ENCODE assay signal across 9 cellular contexts in the genomic region with DNA sequence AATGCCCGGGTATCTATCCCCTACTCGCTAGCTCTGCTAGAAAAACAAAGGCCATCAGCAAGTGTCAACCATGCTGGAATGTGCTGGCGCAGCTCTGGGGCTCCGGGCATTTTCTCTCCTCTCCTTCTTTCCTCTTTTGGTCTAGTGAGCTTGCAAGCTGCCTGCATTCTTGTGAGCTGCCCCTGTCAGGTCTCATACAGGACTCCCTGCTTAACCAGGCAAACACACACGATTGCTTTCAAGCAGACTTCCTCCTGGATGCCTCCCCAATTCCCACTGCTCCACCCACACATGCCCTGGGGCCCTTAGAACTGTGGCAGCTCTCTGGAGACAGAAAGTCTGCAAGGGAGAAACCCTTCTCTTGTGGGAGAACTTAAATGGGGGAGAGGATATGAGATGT. TPM values are rescaled to one million over a fixed set of nuclear protein-coding genes. Genes with fewer than 3 reads are reported as not detected.
DNase-seq lines count a peak whose midpoint lies in the region; ATAC-seq, FAIRE-seq and TF ChIP-seq lines count a peak whose summit lies in the region.
"Had no signal": no experiment of that assay in that cellular context is flagged by ENCODE, and none has a peak within 500 bp of the region (broad histone marks: within the 10 kb centered on the region; RNA-seq: fewer than 3 reads in every experiment).

No MANE protein-coding gene starts in this region.

- TF ChIP-seq EP300 in HepG2 (IDR thresholded peaks at IDR 0.05; ENCODE audit: low read depth in 2 of 2, low read length in 2 of 2) = no peak
- TF ChIP-seq EP300 in HepG2 (CRISPR knock-in tag; IDR thresholded peaks at IDR 0.05; ENCODE audit: borderline replicate concordance) = no peak

- peak overlapping the region in 2 of 3 experiments; percentile 8 to 27; a peak in 1 of 6 replicates for H3K4me3 ChIP-seq in HepG2 (replicated peaks in 1 of 3; ENCODE audit: insufficient read depth in 1 of 3, low read depth in 2 of 3, low read length in 3 of 3)
- no peak overlapping the region for H3K4me3 ChIP-seq in right lobe of liver
- H3K4me3 ChIP-seq in upper lobe of right lung = no peak overlapping the region

- H3K36me3 ChIP-seq in HepG2 (replicated peaks in 1 of 2; ENCODE audit: control insufficient read depth in 1 of 2, insufficient read depth in 2 of 2, low read length in 2 of 2) = no peaks in the 10 kb centered on the region
- H3K36me3 ChIP-seq in right lobe of liver = no peaks in the 10 kb centered on the region
- no peaks in the 10 kb centered on the region for H3K36me3 ChIP-seq in upper lobe of right lung

- H3K27ac ChIP-seq in HepG2 (ENCODE audit: extremely low read length, insufficient read depth, low read length) = no peak overlapping the region
- H3K27ac ChIP-seq in right lobe of liver = no peak overlapping the region
- no peak overlapping the region for H3K27ac ChIP-seq in upper lobe of right lung

- TF ChIP-seq CTCF in HepG2 (CRISPR knock-in tag; IDR thresholded peaks at IDR 0.05) (no peak), right lobe of liver (IDR thresholded peaks at IDR 0.05) (no peak), upper lobe of right lung (IDR thresholded peaks at IDR 0.05) (no peak)

- H3K27me3 ChIP-seq in HepG2 (ENCODE audit: control insufficient read depth in 1 of 2, insufficient read depth in 2 of 2, low read length in 2 of 2) (no peaks in the 10 kb centered on the region), right lobe of liver (no peaks in the 10 kb centered on the region), upper lobe of right lung (no peaks in the 10 kb centered on the region)

- H3K9me3 ChIP-seq in HepG2 (ENCODE audit: low read length) = no peaks in the 10 kb centered on the region
- no peaks in the 10 kb centered on the region for H3K9me3 ChIP-seq in right lobe of liver
- H3K9me3 ChIP-seq in upper lobe of right lung = no peaks in the 10 kb centered on the region

- CTCF ChIA-PET in HepG2 (lab: Yijun Ruan, JAX; ENCODE audit: low intra/inter-chr PET ratio, low total read pairs) = no interaction called here

- no peak for FAIRE-seq in HepG2 (lab: Jason Lieb, UNC)

- H3K4me1 ChIP-seq in HepG2 (ENCODE audit: insufficient read depth, low read length) = peaks cover 77% of the 10 kb centered on the region
- peaks cover 0 to 10% (median 0%) of the 10 kb centered on the region in 4 donors for H3K4me1 ChIP-seq in right lobe of liver
- H3K4me1 ChIP-seq in upper lobe of right lung = peaks cover 9% of the 10 kb centered on the region

- intact Hi-C loops in HepG2 (cut with micrococcal nuclease; ENCODE audit: unreplicated experiment) = no loop called here
- intact Hi-C loops in right lobe of liver (cut with DNase I) = no loop called here
- intact Hi-C loops in upper lobe of right lung (cut with DNase I) = no loop called here

- H3K9ac ChIP-seq in HepG2 (ENCODE audit: insufficient read depth, low read depth, low read length) = no peak overlapping the region

- in situ Hi-C loops in HepG2 (cut with HindIII; ENCODE audit: extremely low pct_ligation_motif_present, low pct_unique_long_range_greater_than_20kb) = no loop called here

- no peak for TF ChIP-seq RAD21 in HepG2 (CRISPR knock-in tag; IDR thresholded peaks at IDR 0.05)

- no TSS peak for BruUV-seq in HepG2 (replicated peaks; lab: Mats Ljungman, UMichigan)

- no peak for TF ChIP-seq POLR2A in HepG2 (IDR thresholded peaks at IDR 0.05; ENCODE audit: insufficient read depth in 1 of 2, low read depth in 2 of 2, low read length in 2 of 2)
- TF ChIP-seq POLR2A in right lobe of liver (IDR thresholded peaks at IDR 0.05) = no peak

- H3K4me2 ChIP-seq in HepG2 (ENCODE audit: low read depth, low read length) = peak overlapping the region; percentile 65

- no peaks in the 10 kb centered on the region for H3K79me2 ChIP-seq in HepG2 (ENCODE audit: insufficient read depth, low read length)

- no peaks in the 10 kb centered on the region for H4K20me1 ChIP-seq in HepG2 (ENCODE audit: insufficient read depth, low read length)

- H2AFZ ChIP-seq in HepG2 (ENCODE audit: low read length) = peak overlapping the region; percentile 37

- ATAC-seq in HepG2 (peak; percentile 56), right lobe of liver (no peak), upper lobe of right lung (peak; percentile 56)

- 2% methylated on average over 5 of the region's 5 CpGs for WGBS in HepG2 (ENCODE audit: low lambda C conversion rate)
- WGBS in right lobe of liver (ENCODE audit: insufficient coverage, low coverage, low lambda C conversion rate, missing lambda C conversion rate) = 38% methylated on average over 5 of the region's 5 CpGs

- POLR2A ChIA-PET in HepG2 (lab: Yijun Ruan, JAX) = interaction anchor here (1.1 to 2.3 kb wide), 4 partner anchors 13 to 47 kb away, joined by 5 to 13 read pairs (median 5); partner anchors contain the start of gene SUCO

- peak; percentile 52 for DNase-seq in HepG2 (ENCODE audit: low spot score)
- DNase-seq in right lobe of liver = no peak
- peak; percentile 68 for DNase-seq in amniotic stem cell (lab: John Stamatoyannopoulos, UW)
- DNase-seq in iPS-NIHi7 (ENCODE audit: extremely low spot score) = peak; percentile 71
- no peak for DNase-seq in upper lobe of right lung
- no peak for DNase-seq in stimulated activated CD4-positive, alpha-beta T cell treated with anti-CD3 and anti-CD28 coated beads, Interleukin-2, amount 100 ng/mL, for 48 hours
- no peak for DNase-seq in activated naive CD4-positive, alpha-beta T cell (lab: John Stamatoyannopoulos, UW)
- no peak for DNase-seq in NCI-H1694 (lab: John Stamatoyannopoulos, UW)
- DNase-seq: C1 segment of cervical spinal cord had no signal

TF ChIP-seq in HepG2, 621 proteins besides CTCF, POLR2A, EP300 and RAD21:
- TF ChIP-seq BHLHE40 (IDR thresholded peaks at IDR 0.05; ENCODE audit: low read length) (no peak), ZNF549 (CRISPR knock-in tag; IDR thresholded peaks at IDR 0.05) (no peak), TEAD3 (CRISPR knock-in tag; optimal IDR thresholded peaks at IDR 0.05; ENCODE audit: borderline replicate concordance) (peak; percentile 83)

RNA-seq across cellular contexts. Expression of gene SUCO, which starts 35.7 kb away (rescaled TPM):
- total RNA-seq in HepG2 (2016; rRNA removed; fragmentation: Illumina TruSeq; extraction: Trizol) (17.0 and 25.5 TPM in 2 replicates), right lobe of liver (10 to 100 TPM in 3 of 6 experiments, 1 to 10 TPM in 3; 6.6 to 17.9 (median 11.2) TPM), upper lobe of right lung (34.1 TPM)
- total RNA-seq in HepG2 (2016; cell fraction: cytosol; rRNA removed; fragmentation: Illumina TruSeq; extraction: Trizol; ENCODE audit: low read depth) = 65.9 and 70.2 TPM in 2 replicates
- total RNA-seq in HepG2 (2016; cell fraction: insoluble cytoplasmic fraction; rRNA removed; fragmentation: Illumina TruSeq; extraction: Trizol) = 13.9 and 25.8 TPM in 2 replicates
- 31.7 and 38.0 TPM in 2 replicates for total RNA-seq in HepG2 (2016; cell fraction: membrane; rRNA removed; fragmentation: Illumina TruSeq; extraction: Trizol)
- 35.3 and 38.4 TPM in 2 replicates for total RNA-seq in HepG2 (2016; cell fraction: nucleus; rRNA removed; fragmentation: Illumina TruSeq; extraction: Trizol)
- polyA plus RNA-seq in HepG2 (2011; rRNA removed) = 9.7 and 12.6 TPM in 2 replicates
- polyA plus RNA-seq in HepG2 (2011; cell fraction: cytosol; rRNA removed) = 3.5 and 6.2 TPM in 2 replicates
- polyA plus RNA-seq in HepG2 (2011; cell fraction: nucleus; rRNA removed) = 8.8 and 9.3 TPM in 2 replicates
- polyA plus RNA-seq in HepG2 (2012) = 13.9 and 15.7 TPM in 2 replicates
- 0.59 and 1.2 TPM in 2 replicates for polyA plus RNA-seq in HepG2 (2016; cell fraction: cytosol; fragmentation: Illumina TruSeq; extraction: Trizol; ENCODE audit: low read depth)
- polyA plus RNA-seq in HepG2 (2016; cell fraction: insoluble cytoplasmic fraction; fragmentation: Illumina TruSeq; extraction: Trizol; ENCODE audit: low read depth) = 7.9 and 9.1 TPM in 2 replicates
- polyA plus RNA-seq in HepG2 (2016; cell fraction: membrane; fragmentation: Illumina TruSeq; extraction: Trizol; ENCODE audit: low read depth) = 2.2 and 2.3 TPM in 2 replicates
- polyA plus RNA-seq in HepG2 (2016; cell fraction: nucleus; fragmentation: Illumina TruSeq; extraction: Trizol; ENCODE audit: insufficient read depth, low read depth) = 30.4 and 33.6 TPM in 2 replicates
- 7.9 and 9.5 TPM in 2 replicates for polyA minus RNA-seq in HepG2 (2011; rRNA and poly(A)+ RNA removed; ENCODE audit: low replicate concordance)
- 16.8 and 28.4 TPM in 2 replicates for polyA minus RNA-seq in HepG2 (2011; cell fraction: cytosol; rRNA and poly(A)+ RNA removed)
- 75.8 and 83.0 TPM in 2 replicates for polyA minus RNA-seq in HepG2 (2011; cell fraction: nucleus; rRNA and poly(A)+ RNA removed)

RNA-seq across cellular contexts. Expression of gene PIGC, which starts 53.4 kb away (rescaled TPM):
- total RNA-seq in HepG2 (2016; rRNA removed; fragmentation: Illumina TruSeq; extraction: Trizol) (24.1 and 29.5 TPM in 2 replicates), right lobe of liver (10 to 100 TPM in 2 of 6 experiments, 1 to 10 TPM in 4; 6.7 to 12.0 (median 8.7) TPM), upper lobe of right lung (21.0 TPM)
- 16.3 and 18.6 TPM in 2 replicates for total RNA-seq in HepG2 (2016; cell fraction: cytosol; rRNA removed; fragmentation: Illumina TruSeq; extraction: Trizol; ENCODE audit: low read depth)
- total RNA-seq in HepG2 (2016; cell fraction: insoluble cytoplasmic fraction; rRNA removed; fragmentation: Illumina TruSeq; extraction: Trizol) = 24.7 and 31.4 TPM in 2 replicates
- total RNA-seq in HepG2 (2016; cell fraction: membrane; rRNA removed; fragmentation: Illumina TruSeq; extraction: Trizol) = 28.1 and 30.5 TPM in 2 replicates
- total RNA-seq in HepG2 (2016; cell fraction: nucleus; rRNA removed; fragmentation: Illumina TruSeq; extraction: Trizol) = 23.0 and 23.6 TPM in 2 replicates
- polyA plus RNA-seq in HepG2 (2011; rRNA removed) = 24.3 and 26.7 TPM in 2 replicates
- 21.8 and 31.9 TPM in 2 replicates for polyA plus RNA-seq in HepG2 (2011; cell fraction: cytosol; rRNA removed)
- polyA plus RNA-seq in HepG2 (2011; cell fraction: nucleus; rRNA removed) = 11.7 and 14.0 TPM in 2 replicates
- polyA plus RNA-seq in HepG2 (2012) = 20.7 and 24.9 TPM in 2 replicates
- polyA plus RNA-seq in HepG2 (2016; cell fraction: cytosol; fragmentation: Illumina TruSeq; extraction: Trizol; ENCODE audit: low read depth) = 12.8 and 18.8 TPM in 2 replicates
- polyA plus RNA-seq in HepG2 (2016; cell fraction: insoluble cytoplasmic fraction; fragmentation: Illumina TruSeq; extraction: Trizol; ENCODE audit: low read depth) = 21.8 and 22.1 TPM in 2 replicates
- polyA plus RNA-seq in HepG2 (2016; cell fraction: membrane; fragmentation: Illumina TruSeq; extraction: Trizol; ENCODE audit: low read depth) = 18.2 and 25.0 TPM in 2 replicates
- 30.3 and 30.7 TPM in 2 replicates for polyA plus RNA-seq in HepG2 (2016; cell fraction: nucleus; fragmentation: Illumina TruSeq; extraction: Trizol; ENCODE audit: insufficient read depth, low read depth)
- 61.9 and 64.5 TPM in 2 replicates for polyA minus RNA-seq in HepG2 (2011; rRNA and poly(A)+ RNA removed; ENCODE audit: low replicate concordance)
- polyA minus RNA-seq in HepG2 (2011; cell fraction: cytosol; rRNA and poly(A)+ RNA removed) = 14.4 and 14.5 TPM in 2 replicates
- 11.8 and 16.7 TPM in 2 replicates for polyA minus RNA-seq in HepG2 (2011; cell fraction: nucleus; rRNA and poly(A)+ RNA removed)

Comparison
In these comparisons a context has a peak if more than half of its experiments do, and no peak if none do; other contexts are left out.
1. ATAC-seq: peak in HepG2 (single experiment) and upper lobe of right lung (single experiment); none in right lobe of liver (0 of 4).
2. DNase-seq: peak in HepG2 (single experiment), amniotic stem cell (single experiment) and iPS-NIHi7 (single experiment); none in right lobe of liver (0 of 3), upper lobe of right lung (single experiment), stimulated activated CD4-positive, alpha-beta T cell treated with anti-CD3 and anti-CD28 coated beads, Interleukin-2, amount 100 ng/mL, for 48 hours (0 of 2), activated naive CD4-positive, alpha-beta T cell (0 of 4) and NCI-H1694 (single experiment).
3. H3K4me3 ChIP-seq: peak in HepG2 (2 of 3); none in right lobe of liver (0 of 3) and upper lobe of right lung (single experiment).